In genomic region chr1:186691-187131, GRCh38 we compare ENCODE assay signal across 7 cellular contexts.
DNase-seq lines count a peak whose midpoint lies in the region; ATAC-seq and TF ChIP-seq lines count a peak whose summit lies in the region.
"Not testable (repeated sequence)": the region's sequence is repeated elsewhere in the genome, so short reads cannot be mapped to it uniquely, and the experiment has no call there.

No MANE protein-coding gene starts in this region.

- not testable (repeated sequence) for H2AFZ ChIP-seq in H9 (ENCODE audit: low read length)

- not testable (repeated sequence) for H2BK12ac ChIP-seq in H9 (ENCODE audit: insufficient read length, low read depth, low read length)

- H3K9me3 ChIP-seq in H9 (ENCODE audit: control insufficient read depth, low read depth, low read length), result not testable (repeated sequence)

- not testable (repeated sequence) for H3K9me3 Mint-ChIP-seq in H9; natural killer cell treated with Interleukin-12 subunit alpha and Interleukin-12 subunit beta and Interleukin-15 and Interleukin-18, amount 100 ng/mL, for 72 hours

- H3K23ac ChIP-seq in H9 (ENCODE audit: insufficient read length, low read depth, low read length), result not testable (repeated sequence)

- not testable (repeated sequence) for H4K20me1 ChIP-seq in H9 (ENCODE audit: control insufficient read depth, insufficient read depth, insufficient read length)

- TF ChIP-seq CTCF in H9 (conservative IDR thresholded peaks at IDR 0.05), result not testable (repeated sequence)

- H3K4me2 ChIP-seq in H9 (ENCODE audit: insufficient read depth, insufficient read length, low read length), result not testable (repeated sequence)

- not testable (repeated sequence) for H3K27ac Mint-ChIP-seq in H9; natural killer cell treated with Interleukin-12 subunit alpha and Interleukin-12 subunit beta and Interleukin-15 and Interleukin-18, amount 100 ng/mL, for 72 hours

- no CpG with 5 or more reads among the region's 2 CpGs for WGBS in H9 (ENCODE audit: extremely low coverage, insufficient read length, low lambda C conversion rate)

- peak; percentile 20 for DNase-seq in H9
- peak; percentile 0 for DNase-seq in RPMI7951 (ENCODE audit: low read depth)
- DNase-seq in activated effector memory CD4-positive, alpha-beta T cell treated with anti-CD3 and anti-CD28 coated beads, Interleukin-2, amount 50 U/mL, for 16 hours, result peak; percentile 51
- DNase-seq in ecto neural progenitor cell (ENCODE audit: low spot score), result peak; percentile 16
- peak; percentile 0 for DNase-seq in left kidney (ENCODE audit: low read depth, low spot score)
- peak; percentile 40 for DNase-seq in natural killer cell treated with Interleukin-12 subunit alpha and Interleukin-12 subunit beta and Interleukin-15 and Interleukin-18, amount 100 ng/mL, for 72 hours (ENCODE audit: low spot score)
- peak; percentile 2 for DNase-seq in stimulated activated naive CD8-positive, alpha-beta T cell treated with anti-CD3 and anti-CD28 coated beads, Interleukin-15, Interleukin-2, amounts not matched to agents 100 U/mL and 50 U/mL, for 24 hours

- not testable (repeated sequence) for H2BK15ac ChIP-seq in H9 (ENCODE audit: low read depth, low read length)

- H2BK20ac ChIP-seq in H9 (ENCODE audit: low read depth, low read length, poor library complexity, severe bottlenecking), result not testable (repeated sequence)

- not testable (repeated sequence) for H3K27me3 Mint-ChIP-seq in H9 (ENCODE audit: low read depth); natural killer cell treated with Interleukin-12 subunit alpha and Interleukin-12 subunit beta and Interleukin-15 and Interleukin-18, amount 100 ng/mL, for 72 hours

- H3K23me2 ChIP-seq in H9 (ENCODE audit: insufficient read length, low read depth, low read length, poor library complexity, severe bottlenecking), result not testable (repeated sequence)

- H3K27ac ChIP-seq in H9 (ENCODE audit: insufficient read length, low read depth, low read length), result not testable (repeated sequence)

- H3K79me2 ChIP-seq in H9 (ENCODE audit: insufficient read depth, low read length), result not testable (repeated sequence)

- not testable (repeated sequence) for H4K8ac ChIP-seq in H9 (replicated peaks; ENCODE audit: insufficient read length, low read depth, low read length)

- H3K4me1 Mint-ChIP-seq in H9; natural killer cell treated with Interleukin-12 subunit alpha and Interleukin-12 subunit beta and Interleukin-15 and Interleukin-18, amount 100 ng/mL, for 72 hours (ENCODE audit: low read depth in 2 of 2): not testable (repeated sequence)

- H3K4ac ChIP-seq in H9 (ENCODE audit: low read depth, low read length), result not testable (repeated sequence)

- H3K18ac ChIP-seq in H9 (ENCODE audit: insufficient read length, low read depth, low read length), result not testable (repeated sequence)

- not testable (repeated sequence) for H4K91ac ChIP-seq in H9 (ENCODE audit: insufficient read length, low read depth, low read length)

- not testable (repeated sequence) for H3T11ph ChIP-seq in H9 (ENCODE audit: low read length)

- H2AK5ac ChIP-seq in H9 (ENCODE audit: insufficient read length, low read length), result not testable (repeated sequence)

- not testable (repeated sequence) for H3K9ac ChIP-seq in H9 (ENCODE audit: extremely low read depth, insufficient read length, low read length)

- H3K4me3 Mint-ChIP-seq in H9; natural killer cell treated with Interleukin-12 subunit alpha and Interleukin-12 subunit beta and Interleukin-15 and Interleukin-18, amount 100 ng/mL, for 72 hours: not testable (repeated sequence)

- H2BK5ac ChIP-seq in H9 (ENCODE audit: insufficient read length, low read length), result not testable (repeated sequence)

- not testable (repeated sequence) for ATAC-seq in natural killer cell treated with Interleukin-12 subunit alpha and Interleukin-12 subunit beta and Interleukin-15 and Interleukin-18, amount 100 ng/mL, for 72 hours; stimulated activated naive CD8-positive, alpha-beta T cell treated with anti-CD3 and anti-CD28 coated beads, Interleukin-15, Interleukin-2, amounts not matched to agents 100 U/mL and 50 U/mL, for 24 hours

- not testable (repeated sequence) for H3K4me1 ChIP-seq in H9 (ENCODE audit: insufficient read depth, low read length)

- not testable (repeated sequence) for H3K14ac ChIP-seq in H9 (ENCODE audit: insufficient read depth, low read length)

- not testable (repeated sequence) for H3K27me3 ChIP-seq in H9 (ENCODE audit: insufficient read depth, low read length)

- not testable (repeated sequence) for H3K56ac ChIP-seq in H9 (ENCODE audit: insufficient read length, low read depth, low read length)

- not testable (repeated sequence) for H4K5ac ChIP-seq in H9 (ENCODE audit: insufficient read length, low read depth, low read length)

- H2BK120ac ChIP-seq in H9 (ENCODE audit: low read depth, low read length, poor library complexity, severe bottlenecking), result not testable (repeated sequence)

- not testable (repeated sequence) for H3K79me1 ChIP-seq in H9 (ENCODE audit: insufficient read depth, low read depth, low read length, poor library complexity, severe bottlenecking)

- H3K36me3 Mint-ChIP-seq in H9 (ENCODE audit: insufficient read depth in 1 of 3, low read depth in 3 of 3); natural killer cell treated with Interleukin-12 subunit alpha and Interleukin-12 subunit beta and Interleukin-15 and Interleukin-18, amount 100 ng/mL, for 72 hours: not testable (repeated sequence)

Comparison
In these comparisons a context has a peak if more than half of its experiments do, and no peak if none do; other contexts are left out.
1. DNase-seq: peak in every context shown above with its lines; median percentile 51 in activated effector memory CD4-positive, alpha-beta T cell treated with anti-CD3 and anti-CD28 coated beads, Interleukin-2, amount 50 U/mL, for 16 hours; 40 in natural killer cell treated with Interleukin-12 subunit alpha and Interleukin-12 subunit beta and Interleukin-15 and Interleukin-18, amount 100 ng/mL, for 72 hours; 20 in H9; 16 in ecto neural progenitor cell; 2 in stimulated activated naive CD8-positive, alpha-beta T cell treated with anti-CD3 and anti-CD28 coated beads, Interleukin-15, Interleukin-2, amounts not matched to agents 100 U/mL and 50 U/mL, for 24 hours; 0 in RPMI7951; 0 in left kidney.